26 cellular contexts compared by ENCODE assay signal in genomic region chr7:159125944-159126248, GRCh38. TPM values are rescaled to one million over a fixed set of nuclear protein-coding genes. Genes with fewer than 3 reads are reported as not detected.
"Had no signal": no experiment of that assay in that cellular context is flagged by ENCODE, and none has a peak within 500 bp of the region (broad histone marks: within the 10 kb centered on the region; RNA-seq: fewer than 3 reads in every experiment).

No MANE protein-coding gene starts in this region.

- H3K27ac Mint-ChIP-seq: dendritic cell treated with granulocyte-macrophage colony-stimulating factor and Interleukin-4, amounts not matched to agents 40 ng/mL and 50 ng/mL, for 4 days; effector memory CD8-positive, alpha-beta T cell; immature natural killer cell; mesothelial cell of epicardium; natural killer cell; stimulated activated naive B cell treated with anti-CD40 and anti-IgM and Interleukin-4, amounts not matched to agents 10 μg/mL and 1 μg/mL and 100 μg/mL, for 72 hours; stimulated activated naive CD8-positive, alpha-beta T cell treated with anti-CD3 and anti-CD28 coated beads, Interleukin-15, amount 100 ng/mL, for 72 hours had no signal

- H3K4me1 ChIP-seq: esophagus squamous epithelium, parathyroid adenoma, prostate gland, transverse colon had no signal

- H3K9me3 ChIP-seq: esophagus squamous epithelium, prostate gland, thoracic aorta, transverse colon had no signal

- FAIRE-seq: colon had no signal

- DNase-seq: cerebellar nuclear complex; effector memory CD8-positive, alpha-beta T cell; esophagus squamous epithelium; foreskin fibroblast; immature natural killer cell; mammary epithelial cell; natural killer cell; nucleus accumbens; stimulated activated CD4-positive, alpha-beta T cell treated with anti-CD3 and anti-CD28 coated beads, Interleukin-2, amount 100 ng/mL, for 24 hours; stimulated activated CD4-positive, alpha-beta T cell treated with anti-CD3 and anti-CD28 coated beads, Interleukin-4, amount 100 ng/mL, for 4 hours; stimulated activated naive B cell treated with anti-CD40 and anti-IgM and Interleukin-4, amounts not matched to agents 10 μg/mL and 1 μg/mL and 100 μg/mL, for 72 hours; stimulated activated naive CD8-positive, alpha-beta T cell treated with anti-CD3 and anti-CD28 coated beads, Interleukin-15, amount 100 ng/mL, for 72 hours; substantia nigra; transverse colon had no signal

- H3K4me3 ChIP-seq: esophagus squamous epithelium, prostate gland, skin epidermis, thoracic aorta, transverse colon had no signal

- H3K36me3 ChIP-seq: esophagus squamous epithelium, prostate gland, thoracic aorta, transverse colon had no signal

- H3K4me3 Mint-ChIP-seq: dendritic cell treated with granulocyte-macrophage colony-stimulating factor and Interleukin-4, amounts not matched to agents 40 ng/mL and 50 ng/mL, for 4 days; effector memory CD8-positive, alpha-beta T cell; immature natural killer cell; mesothelial cell of epicardium; natural killer cell; neural crest cell; stimulated activated naive B cell treated with anti-CD40 and anti-IgM and Interleukin-4, amounts not matched to agents 10 μg/mL and 1 μg/mL and 100 μg/mL, for 72 hours; stimulated activated naive CD8-positive, alpha-beta T cell treated with anti-CD3 and anti-CD28 coated beads, Interleukin-15, amount 100 ng/mL, for 72 hours had no signal

- H3K9me3 Mint-ChIP-seq: dendritic cell treated with granulocyte-macrophage colony-stimulating factor and Interleukin-4, amounts not matched to agents 40 ng/mL and 50 ng/mL, for 4 days; immature natural killer cell; mesothelial cell of epicardium; natural killer cell; neural crest cell; stimulated activated naive CD8-positive, alpha-beta T cell treated with anti-CD3 and anti-CD28 coated beads, Interleukin-15, amount 100 ng/mL, for 72 hours had no signal

- ATAC-seq: effector memory CD8-positive, alpha-beta T cell; natural killer cell; sciatic nerve; stimulated activated naive B cell treated with anti-CD40 and anti-IgM and Interleukin-4, amounts not matched to agents 10 μg/mL and 1 μg/mL and 100 μg/mL, for 72 hours; stimulated activated naive CD8-positive, alpha-beta T cell treated with anti-CD3 and anti-CD28 coated beads, Interleukin-15, amount 100 ng/mL, for 72 hours had no signal

- H3K27me3 ChIP-seq: transverse colon had no signal

- H3K27ac ChIP-seq: esophagus squamous epithelium, parathyroid adenoma, prostate gland, skin epidermis, thoracic aorta, transverse colon had no signal

- H2AFZ ChIP-seq: parathyroid adenoma had no signal

- H3K36me3 Mint-ChIP-seq: mesothelial cell of epicardium; natural killer cell; stimulated activated naive B cell treated with anti-CD40 and anti-IgM and Interleukin-4, amounts not matched to agents 10 μg/mL and 1 μg/mL and 100 μg/mL, for 72 hours had no signal

- H3K4me1 Mint-ChIP-seq: immature natural killer cell; natural killer cell; neural crest cell; stimulated activated naive B cell treated with anti-CD40 and anti-IgM and Interleukin-4, amounts not matched to agents 10 μg/mL and 1 μg/mL and 100 μg/mL, for 72 hours; stimulated activated naive CD8-positive, alpha-beta T cell treated with anti-CD3 and anti-CD28 coated beads, Interleukin-15, amount 100 ng/mL, for 72 hours had no signal

- H3K9ac ChIP-seq: parathyroid adenoma had no signal

RNA-seq across cellular contexts. Expression of gene VIPR2, which starts 18.8 kb away (rescaled TPM):
- total RNA-seq: epithelial cell of proximal tubule, kidney epithelial cell, mammary epithelial cell, myocyte had no signal
- polyA plus RNA-seq: mammary epithelial cell had no signal
